In genomic region chr6:1766663-1767062, GRCh38 we compare ENCODE assay signal across 16 cellular contexts.
A peak's percentile ranks its signal among the peaks of the same experiment; 100 is the strongest.
DNase-seq lines count a peak whose midpoint lies in the region; ATAC-seq, FAIRE-seq and TF ChIP-seq lines count a peak whose summit lies in the region.
"Had no signal": no experiment of that assay in that cellular context is flagged by ENCODE, and none has a peak within 500 bp of the region (broad histone marks: within the 10 kb centered on the region; RNA-seq: fewer than 3 reads in every experiment).

No MANE protein-coding gene starts in this region.

- FAIRE-seq in GM12892 (lab: Jason Lieb, UNC), result no peak

- H3K27me3 ChIP-seq in body of pancreas, result no peaks in the 10 kb centered on the region
- H3K27me3 ChIP-seq: foreskin keratinocyte, spleen, uterus had no signal

- TF ChIP-seq POLR2A in body of pancreas (IDR thresholded peaks at IDR 0.05), result no peak
- TF ChIP-seq POLR2A in GM12892 (IDR thresholded peaks at IDR 0.05; ENCODE audit: low read depth, low read length), result no peak

- no peak overlapping the region for H3K4me3 ChIP-seq in body of pancreas
- H3K4me3 ChIP-seq: spleen, uterus had no signal

- DNase-seq in COLO668 (lab: John Stamatoyannopoulos, UW; ENCODE audit: unreplicated experiment), result peak; percentile 7
- DNase-seq in M059J (ENCODE audit: low read depth), result peak; percentile 57
- DNase-seq in body of pancreas, result peak; percentile 49 to 73 (median 62)
- DNase-seq in left kidney (ENCODE audit: low read depth, low spot score), result peak; percentile 42
- no peak for DNase-seq in activated effector memory CD4-positive, alpha-beta T cell treated with anti-CD3 and anti-CD28 coated beads, Interleukin-2, amount 50 U/mL, for 16 hours
- no peak for DNase-seq in midbrain (lab: John Stamatoyannopoulos, UW)
- no peak for DNase-seq in GM12892 (ENCODE audit: insufficient read length)
- DNase-seq: activated CD8-positive, alpha-beta T cell treated with anti-CD3 and anti-CD28 coated beads, Interleukin-2, amount 10 ng/mL, durations not matched to agents 7 days and 5 days; anterior cingulate cortex; effector CD4-positive, alpha-beta T cell; foreskin keratinocyte; NCI-H2081 treated with DMSO at 0.1 percent for 48 hours; spleen; stimulated activated naive CD4-positive, alpha-beta T cell treated with Interleukin-2 at 50 U/mL for 16 hours had no signal

- H3K27ac ChIP-seq in body of pancreas, result no peak overlapping the region
- H3K27ac ChIP-seq: foreskin keratinocyte, spleen, uterus had no signal

- H3K36me3 ChIP-seq in body of pancreas (replicated peaks in 1 of 2; ENCODE audit: insufficient read depth in 1 of 2, low read depth in 2 of 2), result no peaks in the 10 kb centered on the region
- H3K36me3 ChIP-seq: uterus had no signal

- intact Hi-C loops in body of pancreas (cut with DNase I), result no loop called here

- WGBS in body of pancreas, 2 donors, result 53 to 63% methylated on average over 8 of the region's 8 CpGs

- peaks cover 26% of the 10 kb centered on the region for H3K4me1 ChIP-seq in body of pancreas
- H3K4me1 ChIP-seq: uterus had no signal

- ATAC-seq in body of pancreas (no peak), HG02642 (IDR thresholded peaks at IDR 0.05; ENCODE audit: poor library complexity, unreplicated experiment) (no peak)
- ATAC-seq: activated CD8-positive, alpha-beta T cell treated with anti-CD3 and anti-CD28 coated beads, Interleukin-2, amount 10 ng/mL, durations not matched to agents 7 days and 5 days; foreskin keratinocyte had no signal

- no peaks in the 10 kb centered on the region for H3K9me3 ChIP-seq in body of pancreas
- H3K9me3 ChIP-seq: spleen, uterus had no signal

- TF ChIP-seq CTCF in body of pancreas (IDR thresholded peaks at IDR 0.05), result no peak

Comparison
In these comparisons a context has a peak if more than half of its experiments do, and no peak if none do; other contexts are left out.
1. DNase-seq: peak in COLO668 (single experiment), M059J (single experiment), body of pancreas (4 of 4) and left kidney (single experiment); none in activated effector memory CD4-positive, alpha-beta T cell treated with anti-CD3 and anti-CD28 coated beads, Interleukin-2, amount 50 U/mL, for 16 hours (single experiment), midbrain (single experiment) and GM12892 (single experiment).